Comparison of ENCODE assay signal across 8 cellular contexts in the genomic region with DNA sequence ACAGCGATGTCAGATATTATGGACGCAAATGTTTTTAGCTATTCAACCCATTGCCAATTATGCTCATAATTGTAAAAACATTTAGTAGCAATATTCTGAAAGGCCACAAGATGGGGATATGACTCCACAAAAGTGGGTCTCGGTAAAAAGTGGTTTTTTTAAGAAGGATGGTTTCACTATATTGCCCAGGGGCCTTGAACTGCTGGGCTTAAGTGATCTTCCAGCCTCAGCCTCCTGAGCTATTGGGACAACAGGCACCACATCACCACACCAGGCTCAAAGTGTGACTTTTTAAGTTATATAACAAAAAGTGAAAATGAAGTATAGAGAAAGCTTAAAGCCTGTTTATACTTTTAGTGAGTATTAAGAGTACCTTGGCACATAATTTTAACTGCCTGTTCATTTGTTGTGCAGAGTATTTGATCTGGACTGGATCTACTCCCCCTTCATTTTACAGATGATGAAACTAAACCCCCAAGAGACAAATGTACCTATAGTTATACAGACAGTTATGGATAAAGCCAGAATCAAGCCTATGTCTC. TPM values are rescaled to one million over a fixed set of nuclear protein-coding genes. Genes with fewer than 3 reads are reported as not detected.
A peak's percentile ranks its signal among the peaks of the same experiment; 100 is the strongest.
DNase-seq lines count a peak whose midpoint lies in the region; ATAC-seq and TF ChIP-seq lines count a peak whose summit lies in the region.

No MANE protein-coding gene starts in this region.

- H3K4me3 Mint-ChIP-seq in naive thymus-derived CD4-positive, alpha-beta T cell = no peak overlapping the region

- H3K27me3 ChIP-seq in naive thymus-derived CD4-positive, alpha-beta T cell (ENCODE audit: control insufficient read depth in 2 of 2, insufficient read depth in 2 of 2, low read length in 2 of 2) = no peaks in the 10 kb centered on the region

- TF ChIP-seq CTCF in 22Rv1 (IDR thresholded peaks at IDR 0.05) = peak; percentile 70
- peak; percentile 65 for TF ChIP-seq CTCF in epithelial cell of proximal tubule (conservative IDR thresholded peaks at IDR 0.05; ENCODE audit: low read depth, low read length)

- peaks cover 0 to 7% (median 0%) of the 10 kb centered on the region in 5 donors for H3K36me3 Mint-ChIP-seq in naive thymus-derived CD4-positive, alpha-beta T cell

- H3K4me1 ChIP-seq in naive thymus-derived CD4-positive, alpha-beta T cell (ENCODE audit: control insufficient read depth in 2 of 2, insufficient read depth in 2 of 2, low read length in 2 of 2) = peaks cover 6 to 23% of the 10 kb centered on the region in 2 donors

- no peaks in the 10 kb centered on the region for H3K27me3 Mint-ChIP-seq in naive thymus-derived CD4-positive, alpha-beta T cell

- DNase-seq in EL = peak; percentile 72
- DNase-seq in NCI-H1417 treated with DMSO at 0.1 percent for 48 hours (lab: John Stamatoyannopoulos, UW) = peak; percentile 2
- peak; percentile 14 for DNase-seq in UCSD-AML1 (lab: John Stamatoyannopoulos, UW; ENCODE audit: unreplicated experiment)
- DNase-seq in epithelial cell of proximal tubule (ENCODE audit: low read depth) = no peak
- peak in 7 of 9 donors; percentile 49 to 71 (median 67) for DNase-seq in naive thymus-derived CD4-positive, alpha-beta T cell
- no peak for DNase-seq in stimulated activated CD4-positive, alpha-beta T cell treated with anti-CD3 and anti-CD28 coated beads, Interleukin-4, amount 100 ng/mL, for 4 hours

- no peak overlapping the region for H3K27ac ChIP-seq in 22Rv1
- peak overlapping the region; percentile 17 for H3K27ac ChIP-seq in naive thymus-derived CD4-positive, alpha-beta T cell (ENCODE audit: low read depth, low read length)

- POLR2A ChIA-PET in naive thymus-derived CD4-positive, alpha-beta T cell (lab: Charles Lee) = interaction anchor here (0.6 to 3.7 kb wide), 2 partner anchors 9 to 603 kb away, joined by 3 to 25 read pairs; a partner anchor contains a TSS

- H3K9me3 Mint-ChIP-seq in naive thymus-derived CD4-positive, alpha-beta T cell = no peaks in the 10 kb centered on the region

- intact Hi-C loops in naive thymus-derived CD4-positive, alpha-beta T cell (cut with micrococcal nuclease) = loop anchor here (1.0 to 10.0 kb wide), 14 partner anchors 9 to 1958 kb away; a partner anchor contains a TSS

- no peaks in the 10 kb centered on the region for H3K9me3 ChIP-seq in naive thymus-derived CD4-positive, alpha-beta T cell (ENCODE audit: control insufficient read depth in 2 of 3, low read length in 3 of 3)

- H3K36me3 ChIP-seq in naive thymus-derived CD4-positive, alpha-beta T cell (ENCODE audit: control insufficient read depth in 2 of 3, insufficient read depth in 3 of 3, low read length in 3 of 3) = no peaks in the 10 kb centered on the region

- H3K4me1 Mint-ChIP-seq in naive thymus-derived CD4-positive, alpha-beta T cell = peaks cover 13 to 70% (median 56%) of the 10 kb centered on the region in 7 donors

- CTCF ChIA-PET in naive thymus-derived CD4-positive, alpha-beta T cell (lab: Charles Lee) = interaction anchor here (0.6 to 4.2 kb wide), 24 partner anchors 9 to 1165 kb away, joined by 3 to 33 read pairs (median 4); a partner anchor contains a TSS

- H3K27ac Mint-ChIP-seq in naive thymus-derived CD4-positive, alpha-beta T cell = peak overlapping the region; percentile 18 to 85 (median 60)

- no peak overlapping the region for H3K4me3 ChIP-seq in epithelial cell of proximal tubule (ENCODE audit: low read depth, low read length)
- H3K4me3 ChIP-seq in naive thymus-derived CD4-positive, alpha-beta T cell (ENCODE audit: low read length) = no peak overlapping the region

- peak; percentile 70 for ATAC-seq in HG02588 (IDR thresholded peaks at IDR 0.05; ENCODE audit: unreplicated experiment)
- ATAC-seq in naive thymus-derived CD4-positive, alpha-beta T cell = peak; percentile 93

RNA-seq across cellular contexts. Expression of a gene that starts 9.4 kb away (rescaled TPM):
- total RNA-seq in epithelial cell of proximal tubule = 135 and 161 TPM in 2 replicates
- total RNA-seq in naive thymus-derived CD4-positive, alpha-beta T cell = 10 to 100 TPM; 38.2 to 89.9 (median 50.6) TPM
- polyA plus RNA-seq in naive thymus-derived CD4-positive, alpha-beta T cell = 10 to 100 TPM; 55.4 to 57.9 TPM

RNA-seq across cellular contexts. Expression of a gene that starts 10.2 kb away (rescaled TPM):
- total RNA-seq in epithelial cell of proximal tubule = 40.4 and 42.2 TPM in 2 replicates
- 10 to 100 TPM; 11.9 to 44.8 (median 28.1) TPM for total RNA-seq in naive thymus-derived CD4-positive, alpha-beta T cell
- polyA plus RNA-seq in naive thymus-derived CD4-positive, alpha-beta T cell = 10 to 100 TPM; 29.0 to 41.1 TPM

RNA-seq across cellular contexts. Expression of a gene that starts 40.2 kb away (rescaled TPM):
- 5.9 and 6.4 TPM in 2 replicates for total RNA-seq in epithelial cell of proximal tubule
- 10 to 100 TPM; 20.2 to 31.8 (median 22.6) TPM for total RNA-seq in naive thymus-derived CD4-positive, alpha-beta T cell
- polyA plus RNA-seq in naive thymus-derived CD4-positive, alpha-beta T cell = 1 to 10 TPM; 3.3 to 6.0 TPM

Comparison
In these comparisons a context has a peak if more than half of its experiments do, and no peak if none do; other contexts are left out.
1. DNase-seq: peak in EL (single experiment), NCI-H1417 treated with DMSO at 0.1 percent for 48 hours (single experiment), UCSD-AML1 (single experiment) and naive thymus-derived CD4-positive, alpha-beta T cell (7 of 9); none in epithelial cell of proximal tubule (single experiment) and stimulated activated CD4-positive, alpha-beta T cell treated with anti-CD3 and anti-CD28 coated beads, Interleukin-4, amount 100 ng/mL, for 4 hours (0 of 2).